ENCODE assay signal across 27 cellular contexts in genomic region chr19:51749979-51750378, GRCh38. TPM values are rescaled to one million over a fixed set of nuclear protein-coding genes. Genes with fewer than 3 reads are reported as not detected.
DNase-seq lines count a peak whose midpoint lies in the region; ATAC-seq and TF ChIP-seq lines count a peak whose summit lies in the region.
"Had no signal": no experiment of that assay in that cellular context is flagged by ENCODE, and none has a peak within 500 bp of the region (broad histone marks: within the 10 kb centered on the region; RNA-seq: fewer than 3 reads in every experiment).

No MANE protein-coding gene starts in this region.

- H3K27me3 Mint-ChIP-seq in MCF 10A (ENCODE audit: insufficient read depth, unreplicated experiment) (no peaks in the 10 kb centered on the region), neural progenitor cell (ENCODE audit: insufficient read depth, low read depth) (no peaks in the 10 kb centered on the region)
- H3K27me3 Mint-ChIP-seq: CD4-positive, CD25-positive, alpha-beta regulatory T cell; memory B cell had no signal

- H3K36me3 ChIP-seq in breast epithelium (no peaks in the 10 kb centered on the region), neural progenitor cell (no peaks in the 10 kb centered on the region)
- H3K36me3 ChIP-seq: suprapubic skin had no signal

- H3K4me1 Mint-ChIP-seq in MCF 10A (ENCODE audit: insufficient read depth, unreplicated experiment) (peaks cover 26% of the 10 kb centered on the region), neural progenitor cell (no peaks in the 10 kb centered on the region)
- H3K4me1 Mint-ChIP-seq: CD4-positive, CD25-positive, alpha-beta regulatory T cell had no signal

- H3K9ac ChIP-seq in neural progenitor cell, result no peak overlapping the region

- no peak overlapping the region for H2AFZ ChIP-seq in neural progenitor cell (replicated peaks)
- H2AFZ ChIP-seq: PC-9 had no signal

- H3K9me3 Mint-ChIP-seq in MCF 10A (ENCODE audit: unreplicated experiment) (no peaks in the 10 kb centered on the region), neural progenitor cell (peaks cover 21% of the 10 kb centered on the region)

- H3K27me3 ChIP-seq in breast epithelium, result no peaks in the 10 kb centered on the region
- no peaks in the 10 kb centered on the region for H3K27me3 ChIP-seq in neural progenitor cell
- H3K27me3 ChIP-seq: heart left ventricle had no signal

- H3K4me3 Mint-ChIP-seq in MCF 10A (ENCODE audit: unreplicated experiment) (peak overlapping the region; percentile 84), neural progenitor cell (no peak overlapping the region)
- H3K4me3 Mint-ChIP-seq: CD4-positive, CD25-positive, alpha-beta regulatory T cell; memory B cell had no signal

- DNase-seq in MCF 10A (ENCODE audit: unreplicated experiment) (peak; percentile 45), breast epithelium (ENCODE audit: low spot score in 2 of 2) (no peak), T1000 (lab: John Stamatoyannopoulos, UW) (peak; percentile 9), iris pigment epithelial cell (ENCODE audit: low read depth) (peak; percentile 26), neural progenitor cell (ENCODE audit: low spot score) (no peak), NCI-H1105 treated with DMSO at 0.1 percent for 48 hours (lab: John Stamatoyannopoulos, UW) (no peak), DMS 273 (lab: John Stamatoyannopoulos, UW; ENCODE audit: unreplicated experiment) (no peak)
- DNase-seq: activated CD4-positive, alpha-beta T cell treated with anti-CD3 and anti-CD28 coated beads for 1 hour; CD4-positive, CD25-positive, alpha-beta regulatory T cell; central memory CD4-positive, alpha-beta T cell; heart left ventricle; NCI-H146; NCI-H2171 treated with DMSO at 0.1 percent for 48 hours; NCI-H82; PC-9 had no signal

- ATAC-seq in GM19324 (IDR thresholded peaks at IDR 0.05; ENCODE audit: low FRiP score, unreplicated experiment), result no peak
- ATAC-seq: esophagus mucosa; HCT116; heart left ventricle; natural killer cell treated with Interleukin-12 subunit alpha and Interleukin-12 subunit beta and Interleukin-15 and Interleukin-18, amount 100 ng/mL, for 72 hours had no signal

- H3F3A ChIP-seq in neural progenitor cell (ENCODE audit: low read depth), result no peaks in the 10 kb centered on the region

- CTCF ChIA-PET in MCF 10A (lab: Yijun Ruan, JAX), result interaction anchor here (3.1 kb wide), 1 partner anchor 27 kb away, joined by 17 read pairs; no protein-coding TSS in a partner anchor

- no peaks in the 10 kb centered on the region for H3K79me2 ChIP-seq in neural progenitor cell (ENCODE audit: low read depth)

- intact Hi-C loops in MCF 10A (cut with micrococcal nuclease) (loop anchor here (2.0 kb wide), 1 partner anchor 23 kb away; no protein-coding TSS in a partner anchor), breast epithelium (cut with DNase I; ENCODE audit: low total_unique reads) (no loop called here)

- H3K4me2 ChIP-seq in neural progenitor cell, result no peak overlapping the region
- H3K4me2 ChIP-seq: PC-9, smooth muscle cell had no signal

- TF ChIP-seq POLR2A in breast epithelium (IDR thresholded peaks at IDR 0.05), result no peak

- H3K36me3 Mint-ChIP-seq in MCF 10A (ENCODE audit: insufficient read depth, unreplicated experiment) (peaks cover 44% of the 10 kb centered on the region), neural progenitor cell (no peaks in the 10 kb centered on the region)
- H3K36me3 Mint-ChIP-seq: CD4-positive, CD25-positive, alpha-beta regulatory T cell; natural killer cell treated with Interleukin-12 subunit alpha and Interleukin-12 subunit beta and Interleukin-15 and Interleukin-18, amount 100 ng/mL, for 72 hours had no signal

- H3K27ac Mint-ChIP-seq in MCF 10A (ENCODE audit: low read depth, unreplicated experiment) (peak overlapping the region; percentile 96), neural progenitor cell (no peak overlapping the region)
- H3K27ac Mint-ChIP-seq: activated T-helper 2 cell treated with anti-CD3 and anti-CD28 coated beads, Interferon-gamma antibody, Interleukin-2, Interleukin-4, amounts not matched to agents 10 μg/mL and 5 μg/mL and 100 μg/mL, durations not matched to agents 14 hours and 24 hours and 36 hours; CD4-positive, CD25-positive, alpha-beta regulatory T cell; memory B cell; natural killer cell treated with Interleukin-12 subunit alpha and Interleukin-12 subunit beta and Interleukin-15 and Interleukin-18, amount 100 ng/mL, for 72 hours; progenitor cell of endocrine pancreas had no signal

- no peaks in the 10 kb centered on the region for H3K4me1 ChIP-seq in breast epithelium
- no peaks in the 10 kb centered on the region for H3K4me1 ChIP-seq in neural progenitor cell
- H3K4me1 ChIP-seq: suprapubic skin had no signal

- POLR2A ChIA-PET in MCF 10A (lab: Yijun Ruan, JAX), result interaction anchor here (3.5 kb wide), 1 partner anchor 23 kb away, joined by 14 read pairs; no protein-coding TSS in a partner anchor

- BruUV-seq in MCF 10A (replicated peaks; lab: Mats Ljungman, UMichigan), result no TSS peak

- H3K27ac ChIP-seq in breast epithelium, result no peak overlapping the region
- no peak overlapping the region for H3K27ac ChIP-seq in neural progenitor cell
- H3K27ac ChIP-seq: 22Rv1, PC-9, suprapubic skin had no signal

- H3K4me3 ChIP-seq in breast epithelium (no peak overlapping the region), neural progenitor cell (no peak overlapping the region)
- H3K4me3 ChIP-seq: PC-9, smooth muscle cell, suprapubic skin had no signal

- no peaks in the 10 kb centered on the region for H4K20me1 ChIP-seq in neural progenitor cell (ENCODE audit: low read depth)

- TF ChIP-seq CTCF in MCF 10A (IDR thresholded peaks at IDR 0.05; ENCODE audit: unreplicated experiment) (no peak), breast epithelium (IDR thresholded peaks at IDR 0.05) (no peak), neural progenitor cell (IDR thresholded peaks at IDR 0.05) (no peak)

- no peaks in the 10 kb centered on the region for H3K9me3 ChIP-seq in breast epithelium
- no peaks in the 10 kb centered on the region for H3K9me3 ChIP-seq in neural progenitor cell (ENCODE audit: low read depth)
- H3K9me3 ChIP-seq: heart left ventricle, suprapubic skin had no signal

RNA-seq across cellular contexts. Expression of gene FPR1, which starts 1.7 kb away (rescaled TPM):
- total RNA-seq in MCF 10A (2022), result 6.2 and 8.6 TPM in 2 replicates
- total RNA-seq in breast epithelium, result 10 to 100 TPM in 2 of 3 donors, 1 to 10 TPM in 1; 6.0 to 14.9 (median 13.1) TPM
- total RNA-seq in neural progenitor cell (ENCODE audit: low replicate concordance), result not detected in 2 replicates
- total RNA-seq: activated T-helper 2 cell treated with anti-CD3 and anti-CD28 coated beads, Interferon-gamma antibody, Interleukin-2, Interleukin-4, amounts not matched to agents 10 μg/mL and 5 μg/mL and 100 μg/mL, durations not matched to agents 14 hours and 24 hours and 36 hours; CD4-positive, CD25-positive, alpha-beta regulatory T cell; HT-29; PC-9; progenitor cell of endocrine pancreas; SK-MEL-5; smooth muscle cell had no signal

RNA-seq across cellular contexts. Expression of gene FPR2, which starts 11.0 kb away (rescaled TPM):
- total RNA-seq in MCF 10A (2022) (not detected in 2 replicates), breast epithelium (under 1 TPM; 0.15 to 0.98 (median 0.32) TPM), neural progenitor cell (ENCODE audit: low replicate concordance) (not detected in 2 replicates)
- total RNA-seq: activated T-helper 2 cell treated with anti-CD3 and anti-CD28 coated beads, Interferon-gamma antibody, Interleukin-2, Interleukin-4, amounts not matched to agents 10 μg/mL and 5 μg/mL and 100 μg/mL, durations not matched to agents 14 hours and 24 hours and 36 hours; CD4-positive, CD25-positive, alpha-beta regulatory T cell; HT-29; PC-9; progenitor cell of endocrine pancreas; SK-MEL-5; smooth muscle cell had no signal

RNA-seq across cellular contexts. Expression of gene HAS1, which starts 26.2 kb away (rescaled TPM):
- total RNA-seq in MCF 10A (2022) (0.34 and 0.42 TPM in 2 replicates), breast epithelium (10 to 100 TPM in 1 of 3 donors, 1 to 10 TPM in 1, under 1 TPM in 1; 0.33 to 61.8 (median 4.2) TPM), neural progenitor cell (ENCODE audit: low replicate concordance) (0.37 and 0.69 TPM in 2 replicates)
- total RNA-seq: activated T-helper 2 cell treated with anti-CD3 and anti-CD28 coated beads, Interferon-gamma antibody, Interleukin-2, Interleukin-4, amounts not matched to agents 10 μg/mL and 5 μg/mL and 100 μg/mL, durations not matched to agents 14 hours and 24 hours and 36 hours; esophagus mucosa; natural killer cell treated with Interleukin-12 subunit alpha and Interleukin-12 subunit beta and Interleukin-15 and Interleukin-18, amount 100 ng/mL, for 72 hours; PC-9; progenitor cell of endocrine pancreas; SK-MEL-5 had no signal

RNA-seq across cellular contexts. Expression of gene FPR3, which starts 45.0 kb away (rescaled TPM):
- not detected in 2 replicates for total RNA-seq in MCF 10A (2022)
- total RNA-seq in breast epithelium, result 10 to 100 TPM in 2 of 3 donors, 1 to 10 TPM in 1; 3.9 to 20.0 (median 12.0) TPM
- not detected in 2 replicates for total RNA-seq in neural progenitor cell (ENCODE audit: low replicate concordance)
- total RNA-seq: activated T-helper 2 cell treated with anti-CD3 and anti-CD28 coated beads, Interferon-gamma antibody, Interleukin-2, Interleukin-4, amounts not matched to agents 10 μg/mL and 5 μg/mL and 100 μg/mL, durations not matched to agents 14 hours and 24 hours and 36 hours; CD4-positive, CD25-positive, alpha-beta regulatory T cell; HT-29; natural killer cell treated with Interleukin-12 subunit alpha and Interleukin-12 subunit beta and Interleukin-15 and Interleukin-18, amount 100 ng/mL, for 72 hours; PC-9; progenitor cell of endocrine pancreas; SK-MEL-5; smooth muscle cell had no signal

RNA-seq across cellular contexts. Expression of gene SPACA6, which starts 56.8 kb away (rescaled TPM):
- total RNA-seq in MCF 10A (2022), result 13.1 and 18.1 TPM in 2 replicates
- total RNA-seq in breast epithelium, result 10 to 100 TPM in 2 of 3 donors, 1 to 10 TPM in 1; 9.1 to 29.3 (median 27.2) TPM
- total RNA-seq in neural progenitor cell (ENCODE audit: low replicate concordance), result 6.9 and 12.0 TPM in 2 replicates

Comparison
In these comparisons a context has a peak if more than half of its experiments do, and no peak if none do; other contexts are left out.
1. DNase-seq: peak in MCF 10A (single experiment), T1000 (single experiment) and iris pigment epithelial cell (single experiment); none in breast epithelium (0 of 2), neural progenitor cell (single experiment), NCI-H1105 treated with DMSO at 0.1 percent for 48 hours (single experiment) and DMS 273 (single experiment).